ENCODE assay signal across 1 cellular context in genomic region chr14:90388437-90388836, GRCh38.
TF ChIP-seq lines count a peak whose summit lies in the region.

No MANE protein-coding gene starts in this region.

TF ChIP-seq in K562, 482 proteins besides CTCF, POLR2A, EP300 and RAD21 (continued from another document):
- TF ChIP-seq HDAC2 (IDR thresholded peaks at IDR 0.05), result peak; percentile 86
- TF ChIP-seq BACH1 (tag; IDR thresholded peaks at IDR 0.05), result peak; percentile 96
- TF ChIP-seq CGGBP1 (CRISPR knock-in tag; IDR thresholded peaks at IDR 0.05), result no peak
- no peak for TF ChIP-seq NFXL1 (CRISPR knock-in tag; IDR thresholded peaks at IDR 0.05)
- TF ChIP-seq FOSL1 (tag; conservative IDR thresholded peaks at IDR 0.05), result peak; percentile 84
- TF ChIP-seq MAFK (IDR thresholded peaks at IDR 0.05; ENCODE audit: low read length), result peak; percentile 99
- TF ChIP-seq ZNF316 (IDR thresholded peaks at IDR 0.05), result peak; percentile 99
- TF ChIP-seq GATA2 (CRISPR knock-in tag; IDR thresholded peaks at IDR 0.05), result no peak
